In genomic region chr17:72614871-72615626, GRCh38 we compare ENCODE assay signal across 8 cellular contexts.
A peak's percentile ranks its signal among the peaks of the same experiment; 100 is the strongest.
DNase-seq lines count a peak whose midpoint lies in the region; FAIRE-seq and TF ChIP-seq lines count a peak whose summit lies in the region.
"Had no signal": no experiment of that assay in that cellular context is flagged by ENCODE, and none has a peak within 500 bp of the region (broad histone marks: within the 10 kb centered on the region; RNA-seq: fewer than 3 reads in every experiment).

No MANE protein-coding gene starts in this region.

- H3K4me3 ChIP-seq in adipocyte (ENCODE audit: low read length): no peak overlapping the region
- H3K4me3 ChIP-seq in keratinocyte (ENCODE audit: control insufficient read depth in 2 of 3, extremely low read depth in 1 of 3, insufficient read depth in 2 of 3, low read depth in 1 of 3, low read length in 3 of 3): no peak overlapping the region
- peak overlapping the region in 1 of 4 donors; percentile 30 for H3K4me3 ChIP-seq in tibial nerve

- WGBS in tibial nerve, 2 donors: 13 to 14% methylated on average over 20 of the region's 20 CpGs

- CTCF ChIA-PET in activated CD4-positive, alpha-beta memory T cell treated with anti-CD3 and anti-CD28 coated beads for 36 hours (lab: Charles Lee): no interaction called here

- no peaks in the 10 kb centered on the region for H3K9me3 Mint-ChIP-seq in HFFc6
- H3K9me3 Mint-ChIP-seq in activated CD4-positive, alpha-beta memory T cell treated with anti-CD3 and anti-CD28 coated beads for 36 hours: no peaks in the 10 kb centered on the region

- TF ChIP-seq CTCF in HFFc6 (IDR thresholded peaks at IDR 0.05) (no peak), keratinocyte (optimal IDR thresholded peaks at IDR 0.05 in 1 of 3, IDR thresholded peaks at IDR 0.05 in 1 of 3, conservative IDR thresholded peaks at IDR 0.05 in 1 of 3; ENCODE audit: extremely low read depth in 1 of 3, insufficient read depth in 2 of 3, low read length in 3 of 3) (no peak), tibial nerve (IDR thresholded peaks at IDR 0.05) (no peak)

- H3K27ac Mint-ChIP-seq in HFFc6: peak overlapping the region; percentile 21; the same call in 1 of the 2 replicates
- no peak overlapping the region for H3K27ac Mint-ChIP-seq in activated CD4-positive, alpha-beta memory T cell treated with anti-CD3 and anti-CD28 coated beads for 36 hours

- TF ChIP-seq POLR2A in tibial nerve (IDR thresholded peaks at IDR 0.05): no peak

- dilution Hi-C loops in keratinocyte (cut with MboI; ENCODE audit: extremely low pct_ligation_motif_present, low sequenced_read_pairs): no loop called here

- H3K4me3 Mint-ChIP-seq in HFFc6: no peak overlapping the region
- H3K4me3 Mint-ChIP-seq in activated CD4-positive, alpha-beta memory T cell treated with anti-CD3 and anti-CD28 coated beads for 36 hours: no peak overlapping the region

- H3K4me1 Mint-ChIP-seq in HFFc6 (ENCODE audit: low read depth): peaks cover 32% of the 10 kb centered on the region
- H3K4me1 Mint-ChIP-seq in activated CD4-positive, alpha-beta memory T cell treated with anti-CD3 and anti-CD28 coated beads for 36 hours (ENCODE audit: low read depth): peaks cover 21% of the 10 kb centered on the region

- no peaks in the 10 kb centered on the region for H3K36me3 Mint-ChIP-seq in HFFc6 (ENCODE audit: low read depth)
- H3K36me3 Mint-ChIP-seq in activated CD4-positive, alpha-beta memory T cell treated with anti-CD3 and anti-CD28 coated beads for 36 hours: no peaks in the 10 kb centered on the region

- no peak overlapping the region for H3K4me2 ChIP-seq in keratinocyte (ENCODE audit: control insufficient read depth, extremely low read depth, insufficient read depth, low read depth, low read length)

- H3K79me2 ChIP-seq in keratinocyte (ENCODE audit: control insufficient read depth, insufficient read depth, low read length): no peaks in the 10 kb centered on the region

- peaks cover 31% of the 10 kb centered on the region for H3K4me1 ChIP-seq in adipocyte (ENCODE audit: control insufficient read depth, insufficient read depth, low read length)
- peaks cover 33% of the 10 kb centered on the region for H3K4me1 ChIP-seq in keratinocyte (ENCODE audit: control insufficient read depth, extremely low read depth, insufficient read depth, low read length)
- peaks cover 0 to 59% (median 25%) of the 10 kb centered on the region in 4 donors for H3K4me1 ChIP-seq in tibial nerve

- peak in 1 of 2 donors; percentile 47 for TF ChIP-seq EP300 in tibial nerve (IDR thresholded peaks at IDR 0.05)

- POLR2A ChIA-PET in activated CD4-positive, alpha-beta memory T cell treated with anti-CD3 and anti-CD28 coated beads for 36 hours (lab: Charles Lee): no interaction called here

- H2AFZ ChIP-seq in keratinocyte (ENCODE audit: control insufficient read depth, low read length): no peak overlapping the region

- H3K9me3 ChIP-seq in adipocyte (ENCODE audit: control insufficient read depth, low read length) (no peaks in the 10 kb centered on the region), keratinocyte (ENCODE audit: control insufficient read depth, low read depth, low read length) (no peaks in the 10 kb centered on the region), tibial nerve (no peaks in the 10 kb centered on the region)

- FAIRE-seq in keratinocyte (lab: Jason Lieb, UNC): no peak
- FAIRE-seq: colon had no signal

- H3K36me3 ChIP-seq in adipocyte (ENCODE audit: control insufficient read depth, insufficient read depth, low read length, severe bottlenecking) (no peaks in the 10 kb centered on the region), keratinocyte (ENCODE audit: control insufficient read depth in 2 of 2, extremely low read depth in 1 of 2, insufficient read depth in 2 of 2, low read length in 2 of 2) (no peaks in the 10 kb centered on the region), tibial nerve (no peaks in the 10 kb centered on the region)

- H3K9ac ChIP-seq in adipocyte (ENCODE audit: low read length) (peak overlapping the region; percentile 1), keratinocyte (ENCODE audit: control insufficient read depth, extremely low read depth, insufficient read depth, low read length) (no peak overlapping the region)

- DNase-seq in HFFc6 (peak; percentile 26), adipocyte (ENCODE audit: low read depth) (peak; percentile 47), keratinocyte (ENCODE audit: low read depth, low spot score) (no peak), tibial nerve (ENCODE audit: low spot score in 2 of 2) (peak in 1 of 2 donors; percentile 62), SIG-M5 (lab: John Stamatoyannopoulos, UW) (no peak)
- no peak for DNase-seq in activated effector memory CD4-positive, alpha-beta T cell treated with anti-CD3 and anti-CD28 coated beads, Interleukin-2, amount 50 U/mL, for 16 hours
- DNase-seq in activated CD4-positive, alpha-beta memory T cell treated with anti-CD3 and anti-CD28 coated beads for 36 hours: no peak

- H4K20me1 ChIP-seq in keratinocyte (ENCODE audit: control insufficient read depth, extremely low read depth, insufficient read depth, low read length): no peaks in the 10 kb centered on the region

- intact Hi-C loops in activated CD4-positive, alpha-beta memory T cell treated with anti-CD3 and anti-CD28 coated beads for 36 hours (cut with micrococcal nuclease): no loop called here

- H3K27me3 ChIP-seq in adipocyte (replicated peaks; ENCODE audit: control insufficient read depth, insufficient read depth, low read length) (peaks cover 15% of the 10 kb centered on the region), keratinocyte (ENCODE audit: control insufficient read depth, extremely low read depth, insufficient read depth, low read length) (no peaks in the 10 kb centered on the region), tibial nerve (no peaks in the 10 kb centered on the region)

- no peaks in the 10 kb centered on the region for H3K9me1 ChIP-seq in keratinocyte (ENCODE audit: control insufficient read depth, extremely low read depth, insufficient read depth, low read length)

- H3K27me3 Mint-ChIP-seq in HFFc6 (ENCODE audit: insufficient read depth): peaks cover 11% of the 10 kb centered on the region; the same call in 1 of the 2 replicates
- H3K27me3 Mint-ChIP-seq in activated CD4-positive, alpha-beta memory T cell treated with anti-CD3 and anti-CD28 coated beads for 36 hours: peaks cover 8% of the 10 kb centered on the region

- H3K27ac ChIP-seq in keratinocyte (ENCODE audit: control insufficient read depth, insufficient read depth, low read length) (peak overlapping the region; percentile 71), tibial nerve (peak overlapping the region; percentile 70 to 94 (median 86))

Comparison
In these comparisons a context has a peak if more than half of its experiments do, and no peak if none do; other contexts are left out.
1. DNase-seq: peak in HFFc6 (single experiment) and adipocyte (single experiment); none in keratinocyte (single experiment), SIG-M5 (single experiment), activated effector memory CD4-positive, alpha-beta T cell treated with anti-CD3 and anti-CD28 coated beads, Interleukin-2, amount 50 U/mL, for 16 hours (single experiment) and activated CD4-positive, alpha-beta memory T cell treated with anti-CD3 and anti-CD28 coated beads for 36 hours (single experiment).